Comparison of ENCODE assay signal across 9 cellular contexts in the genomic region with DNA sequence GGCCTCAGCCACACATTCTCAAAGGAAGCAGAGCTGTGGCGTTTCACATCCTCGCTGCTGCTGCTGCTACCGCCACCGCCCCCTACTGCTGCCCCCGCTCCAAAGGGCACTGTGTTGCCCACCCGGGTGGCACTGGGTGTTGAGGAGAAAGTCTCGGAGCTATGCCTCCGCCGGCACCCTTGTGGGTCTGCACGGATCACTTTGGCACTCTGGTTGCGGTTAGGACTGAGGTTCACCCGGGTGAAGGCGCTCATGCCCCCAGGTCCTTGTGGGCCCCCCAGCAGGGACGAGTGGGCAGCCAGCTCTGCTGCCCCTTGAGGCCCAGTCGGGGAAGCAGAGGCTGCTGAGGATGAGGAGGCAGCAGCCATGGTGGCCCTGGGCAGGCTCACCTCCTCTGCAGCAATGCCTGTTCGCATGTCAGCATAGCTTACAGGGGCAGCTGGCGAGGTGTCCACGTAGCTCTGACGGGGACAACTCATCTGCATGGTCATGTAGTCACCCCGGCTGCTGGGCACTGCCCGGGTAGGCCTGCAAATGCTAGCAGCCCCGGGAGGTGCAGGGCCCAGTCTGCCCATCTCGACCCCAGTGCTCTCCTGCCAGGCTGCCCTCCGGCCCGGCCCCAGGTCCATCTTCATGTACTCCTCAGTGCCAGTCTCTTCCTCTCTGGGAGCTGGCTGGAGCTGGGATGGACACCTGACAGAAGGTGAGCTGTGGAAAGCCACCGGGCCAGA. TPM values are rescaled to one million over a fixed set of nuclear protein-coding genes. Genes with fewer than 3 reads are reported as not detected.
DNase-seq lines count a peak whose midpoint lies in the region; ATAC-seq and TF ChIP-seq lines count a peak whose summit lies in the region.
"Had no signal": no experiment of that assay in that cellular context is flagged by ENCODE, and none has a peak within 500 bp of the region (broad histone marks: within the 10 kb centered on the region; RNA-seq: fewer than 3 reads in every experiment).

No MANE protein-coding gene starts in this region.

- no peaks in the 10 kb centered on the region for H3K27me3 ChIP-seq in mammary epithelial cell (ENCODE audit: insufficient read depth, low read length)
- H3K27me3 ChIP-seq in left lung = peaks cover 0 to 40% of the 10 kb centered on the region in 2 donors
- no peaks in the 10 kb centered on the region for H3K27me3 ChIP-seq in thymus (ENCODE audit: control insufficient read depth, insufficient read depth)

- peaks cover 15% of the 10 kb centered on the region for H3K36me3 ChIP-seq in mammary epithelial cell (ENCODE audit: insufficient read depth, low read length)
- H3K36me3 ChIP-seq in left lung = no peaks in the 10 kb centered on the region
- H3K36me3 ChIP-seq in thymus (ENCODE audit: control insufficient read depth, insufficient read depth) = peaks cover 29% of the 10 kb centered on the region

- H3K4me3 ChIP-seq in mammary epithelial cell (replicated peaks in 1 of 3; ENCODE audit: insufficient read depth in 1 of 3, low read depth in 2 of 3, low read length in 3 of 3) (peak overlapping the region; percentile 82 to 92 (median 85)), left lung (peak overlapping the region; percentile 57 to 68), thymus (ENCODE audit: low read length) (peak overlapping the region; percentile 46)

- CTCF ChIA-PET in mammary epithelial cell (lab: Charles Lee; ENCODE audit: low non-redundant PET) = interaction anchor here (0.6 kb wide), 1 partner anchor 348 kb away, joined by 3 read pairs; no protein-coding TSS in a partner anchor

- peaks cover 3% of the 10 kb centered on the region for H3K9me3 ChIP-seq in mammary epithelial cell (replicated peaks; ENCODE audit: insufficient read depth, low read length)
- no peaks in the 10 kb centered on the region for H3K9me3 ChIP-seq in left lung
- H3K9me3 ChIP-seq in thymus (ENCODE audit: control insufficient read depth) = peaks cover 1% of the 10 kb centered on the region

- H3K4me2 ChIP-seq in mammary epithelial cell (ENCODE audit: insufficient read depth, low read depth, low read length) = peak overlapping the region; percentile 93

- H3K9ac ChIP-seq in mammary epithelial cell (ENCODE audit: insufficient read depth, low read length) = peak overlapping the region; percentile 56

- ATAC-seq in left lung (no peak), HG03095 (IDR thresholded peaks at IDR 0.05; ENCODE audit: unreplicated experiment) (no peak)

- H3K27ac ChIP-seq in mammary epithelial cell (ENCODE audit: insufficient read depth, low read depth, low read length) = peak overlapping the region; percentile 39
- peak overlapping the region in 1 of 2 donors; percentile 91 for H3K27ac ChIP-seq in left lung
- H3K27ac ChIP-seq in thymus (ENCODE audit: low read depth) = peak overlapping the region; percentile 68

- dilution Hi-C loops in mammary epithelial cell (cut with HindIII; ENCODE audit: low sequenced_read_pairs) = no loop called here

- H3K79me2 ChIP-seq in mammary epithelial cell (ENCODE audit: insufficient read depth, low read length) = peaks cover 90% of the 10 kb centered on the region

- DNase-seq in HT-29 (ENCODE audit: low spot score) (peak; percentile 60), mammary epithelial cell (peak; percentile 48), left lung (peak in 1 of 2 donors; percentile 76), HUDEP-2 (lab: John Stamatoyannopoulos, UW; ENCODE audit: unreplicated experiment in 76 of 76) (no peak), NCI-H1105 treated with DMSO at 0.1 percent for 48 hours (lab: John Stamatoyannopoulos, UW) (no peak)
- no peak for DNase-seq in activated CD4-positive, CD25-positive, alpha-beta regulatory T cell (lab: John Stamatoyannopoulos, UW)
- DNase-seq: Karpas-422 had no signal

- intact Hi-C loops in mammary epithelial cell (cut with micrococcal nuclease) = loop anchor here (1.0 to 10.0 kb wide), 11 partner anchors 145 to 771 kb away; no protein-coding TSS in a partner anchor
- intact Hi-C loops in left lung (cut with DNase I) = loop anchor here in 1 of 2 donors (10.0 kb wide), 2 partner anchors 141 to 581 kb away; no protein-coding TSS in a partner anchor

- peaks cover 3% of the 10 kb centered on the region for H4K20me1 ChIP-seq in mammary epithelial cell (ENCODE audit: insufficient read depth, low read length)

- H2AFZ ChIP-seq in mammary epithelial cell (ENCODE audit: low read depth, low read length) = no peak overlapping the region

- peaks cover 42% of the 10 kb centered on the region for H3K4me1 ChIP-seq in mammary epithelial cell (ENCODE audit: insufficient read depth, low read length)
- H3K4me1 ChIP-seq in left lung = peaks cover 16 to 53% of the 10 kb centered on the region in 2 donors
- H3K4me1 ChIP-seq in thymus (ENCODE audit: control insufficient read depth, insufficient read depth, low read length) = peaks cover 33% of the 10 kb centered on the region

- 4% methylated on average over 15 of the region's 26 CpGs for WGBS in mammary epithelial cell (ENCODE audit: low coverage, missing lambda C conversion rate)
- 95% methylated on average over 26 of the region's 26 CpGs for WGBS in thymus

- BruUV-seq in mammary epithelial cell (replicated peaks; lab: Mats Ljungman, UMichigan) = no TSS peak

- in situ Hi-C loops in mammary epithelial cell (cut with MboI; ENCODE audit: low sequenced_read_pairs in 2 of 2) = loop anchor here (5.0 to 25.0 kb wide), 4 partner anchors 361 to 908 kb away; no protein-coding TSS in a partner anchor

- TF ChIP-seq CTCF in mammary epithelial cell (conservative IDR thresholded peaks at IDR 0.05 in 1 of 2, IDR thresholded peaks at IDR 0.05 in 1 of 2; ENCODE audit: extremely low read depth in 1 of 2, insufficient read depth in 1 of 2, low read depth in 1 of 2, low read length in 2 of 2) (peak in 1 of 2 donors; percentile 22), left lung (IDR thresholded peaks at IDR 0.05) (no peak)

RNA-seq across cellular contexts. Expression of gene IRS1, which starts 4.2 kb away (rescaled TPM):
- 44.5 and 54.0 TPM in 2 replicates for total RNA-seq in HT-29 (2014; rRNA removed; shearing (Covaris generic))
- total RNA-seq in mammary epithelial cell = 10 to 100 TPM; 25.8 to 36.2 TPM
- 27.6 TPM for polyA plus RNA-seq in mammary epithelial cell
- 45.6 TPM for polyA minus RNA-seq in mammary epithelial cell
- 10 to 100 TPM; 13.3 to 15.9 TPM for total RNA-seq in left lung
- polyA plus RNA-seq in thymus = 11.5 TPM

RNA-seq across cellular contexts. Expression of gene RHBDD1, which starts 40.4 kb away (rescaled TPM):
- total RNA-seq in HT-29 (2014; rRNA removed; shearing (Covaris generic)) = 1.7 and 8.7 TPM in 2 replicates
- total RNA-seq in mammary epithelial cell (10 to 100 TPM; 43.3 to 52.1 TPM), left lung (10 to 100 TPM; 33.3 to 40.1 TPM)
- polyA plus RNA-seq in mammary epithelial cell (12.1 TPM), thymus (11.5 TPM)
- polyA minus RNA-seq in mammary epithelial cell = 63.2 TPM

Comparison
In these comparisons a context has a peak if more than half of its experiments do, and no peak if none do; other contexts are left out.
1. DNase-seq: peak in HT-29 (single experiment) and mammary epithelial cell (single experiment); none in HUDEP-2 (0 of 76), activated CD4-positive, CD25-positive, alpha-beta regulatory T cell (0 of 4) and NCI-H1105 treated with DMSO at 0.1 percent for 48 hours (single experiment).
2. Peak in every context shown above with its lines, with median percentiles within 50 percentile points of each other: H3K4me3 ChIP-seq.